8 cellular contexts compared by ENCODE assay signal in the genomic region with DNA sequence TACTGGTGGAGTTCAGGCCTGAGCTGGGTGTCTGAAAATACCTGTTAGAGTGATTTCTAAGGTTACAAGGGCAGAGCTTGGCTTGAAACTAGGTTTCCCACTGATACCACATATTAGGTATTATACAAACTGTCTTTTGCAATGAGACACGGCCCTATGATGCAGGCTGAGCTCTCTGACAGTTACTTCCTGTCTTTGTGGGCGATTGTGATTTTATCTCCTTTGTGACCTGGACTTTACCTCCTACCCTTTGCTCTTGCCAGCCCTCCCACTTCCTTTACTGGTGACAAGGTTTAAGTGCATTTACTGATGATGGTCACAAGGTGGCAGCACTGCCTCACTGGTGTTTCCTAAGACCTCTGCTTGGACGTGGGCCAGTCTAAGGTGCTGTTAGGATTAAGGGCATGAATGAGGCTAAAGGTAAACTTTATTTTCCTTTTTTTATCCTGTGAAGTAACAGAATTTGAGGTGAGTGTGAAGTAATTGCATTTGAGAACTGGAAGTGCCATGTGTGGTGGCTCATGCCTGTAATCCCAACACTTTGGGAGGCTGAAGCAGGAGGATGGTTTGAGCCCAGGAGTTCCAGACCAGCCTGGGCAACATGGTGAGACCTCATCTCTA. TPM values are rescaled to one million over a fixed set of nuclear protein-coding genes. Genes with fewer than 3 reads are reported as not detected.
DNase-seq lines count a peak whose midpoint lies in the region; ATAC-seq and TF ChIP-seq lines count a peak whose summit lies in the region.

No MANE protein-coding gene starts in this region.

- H3K36me3 Mint-ChIP-seq in activated B cell treated with CpG ODN at 0.5 μM for 24 hours (ENCODE audit: low read depth): no peaks in the 10 kb centered on the region

- CTCF ChIA-PET in activated B cell treated with CpG ODN at 0.5 μM for 24 hours (lab: Charles Lee): interaction anchor here (0.7 to 4.9 kb wide), 20 partner anchors 9 to 146 kb away, joined by 3 to 142 read pairs (median 4); a partner anchor contains a TSS

- no peaks in the 10 kb centered on the region for H3K27me3 ChIP-seq in kidney epithelial cell (ENCODE audit: control insufficient read depth, insufficient read depth, low read length)

- H3K9me3 Mint-ChIP-seq in activated B cell treated with CpG ODN at 0.5 μM for 24 hours: no peaks in the 10 kb centered on the region

- POLR2A ChIA-PET in activated B cell treated with CpG ODN at 0.5 μM for 24 hours (lab: Charles Lee): interaction anchor here (3.8 to 4.2 kb wide), 2 partner anchors 16 to 78 kb away, joined by 17 to 30 read pairs; a partner anchor contains a TSS

- peaks cover 2% of the 10 kb centered on the region for H3K27me3 Mint-ChIP-seq in activated B cell treated with CpG ODN at 0.5 μM for 24 hours

- peaks cover 14% of the 10 kb centered on the region for H3K4me1 Mint-ChIP-seq in activated B cell treated with CpG ODN at 0.5 μM for 24 hours

- no peak overlapping the region for H3K27ac ChIP-seq in caudate nucleus (ENCODE audit: low read depth, low read length)

- intact Hi-C loops in activated B cell treated with CpG ODN at 0.5 μM for 24 hours (cut with micrococcal nuclease): loop anchor here (1.0 kb wide), 3 partner anchors 15 to 146 kb away; no protein-coding TSS in a partner anchor

- TF ChIP-seq CTCF in GM12874 (IDR thresholded peaks at IDR 0.05; ENCODE audit: insufficient read depth, low read depth, low read length) (peak; percentile 73), activated B cell treated with CpG ODN at 0.5 μM for 24 hours (IDR thresholded peaks at IDR 0.05) (peak; percentile 77), kidney epithelial cell (IDR thresholded peaks at IDR 0.05; ENCODE audit: insufficient read depth, low read length, poor library complexity, severe bottlenecking) (peak; percentile 82)

- H3K27ac Mint-ChIP-seq in activated B cell treated with CpG ODN at 0.5 μM for 24 hours: no peak overlapping the region

- H3K4me3 Mint-ChIP-seq in activated B cell treated with CpG ODN at 0.5 μM for 24 hours: no peak overlapping the region

- ATAC-seq in HG02981 (IDR thresholded peaks at IDR 0.05; ENCODE audit: unreplicated experiment): peak; percentile 76
- ATAC-seq in activated B cell treated with CpG ODN at 0.5 μM for 24 hours (ENCODE audit: low read depth): peak; percentile 99
- no peak for ATAC-seq in HG02840 (IDR thresholded peaks at IDR 0.05; ENCODE audit: low FRiP score, unreplicated experiment)

- H3K4me3 ChIP-seq in kidney epithelial cell (ENCODE audit: low read depth, low read length): no peak overlapping the region

- DNase-seq in NCI-H2171 treated with DMSO at 0.1 percent for 48 hours (lab: John Stamatoyannopoulos, UW) (peak; percentile 73), activated B cell treated with CpG ODN at 0.5 μM for 24 hours (peak; percentile 50), caudate nucleus (lab: John Stamatoyannopoulos, UW) (peak in 51 of 61 donors; percentile 4 to 84 (median 40)), kidney epithelial cell (ENCODE audit: low read depth) (peak; percentile 60)
- peak; percentile 76 for DNase-seq in stimulated activated CD4-positive, alpha-beta T cell treated with anti-CD3 and anti-CD28 coated beads, Interleukin-1b, Interleukin-23, amount 100 ng/mL, for 48 hours

- no peaks in the 10 kb centered on the region for H3K36me3 ChIP-seq in kidney epithelial cell (ENCODE audit: control insufficient read depth, insufficient read depth, low read length)

RNA-seq across cellular contexts. Expression of a gene that starts 7.7 kb away (rescaled TPM):
- total RNA-seq in activated B cell treated with CpG ODN at 0.5 μM for 24 hours (not detected in 2 replicates), kidney epithelial cell (not detected in 2 replicates)

RNA-seq across cellular contexts. Expression of a gene that starts 23.2 kb away (rescaled TPM):
- 37.2 and 37.3 TPM in 2 replicates for total RNA-seq in activated B cell treated with CpG ODN at 0.5 μM for 24 hours
- total RNA-seq in kidney epithelial cell: 3.7 and 7.5 TPM in 2 replicates
